In the genomic region with DNA sequence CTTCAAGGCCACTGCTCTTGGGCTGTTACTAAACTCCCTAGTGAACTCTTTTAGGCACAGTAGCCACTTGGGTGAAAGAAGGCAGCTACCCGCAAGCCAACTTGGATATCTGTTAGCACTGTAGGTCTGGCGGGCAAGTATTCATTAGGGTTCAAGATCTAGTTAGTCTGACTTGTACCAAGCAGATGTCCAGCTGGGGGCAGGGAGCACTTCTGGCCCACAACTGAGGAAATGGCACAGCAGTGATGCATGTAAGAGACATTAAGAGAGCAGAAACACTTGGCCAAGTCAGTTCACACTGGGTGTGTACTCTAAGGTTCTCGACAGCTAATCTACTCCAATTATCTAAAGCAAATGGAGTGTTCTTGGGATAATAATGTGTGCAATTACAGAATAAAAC, we compare ENCODE assay signal across 20 cellular contexts.
"Had no signal": no experiment of that assay in that cellular context is flagged by ENCODE, and none has a peak within 500 bp of the region (broad histone marks: within the 10 kb centered on the region; RNA-seq: fewer than 3 reads in every experiment).

No MANE protein-coding gene starts in this region.

- H3K4me2 ChIP-seq: hepatocyte had no signal

- DNase-seq: activated CD4-positive, alpha-beta T cell treated with anti-CD3 and anti-CD28 coated beads for 4 hours; activated CD4-positive, alpha-beta T cell treated with anti-CD3 and anti-CD28 coated beads, Interleukin-2, amount 50 U/mL, for 48 hours; activated CD4-positive, CD25-positive, alpha-beta regulatory T cell; activated effector memory CD4-positive, alpha-beta T cell treated with Interleukin-2 at 50 U/mL for 16 hours; activated naive CD4-positive, alpha-beta T cell treated with anti-CD3 and anti-CD28 coated beads for 36 hours; activated naive CD8-positive, alpha-beta T cell treated with anti-CD3 and anti-CD28 coated beads, Interleukin-2, amount 10 ng/mL, durations not matched to agents 7 days and 5 days; activated T-cell treated with anti-CD3 and anti-CD28 coated beads, Interleukin-2, amount 50 U/mL, for 72 hours; amniotic stem cell; immature natural killer cell; kidney glomerular epithelial cell; left lung; natural killer cell; retina; sigmoid colon; stimulated activated CD4-positive, alpha-beta T cell treated with anti-CD3 and anti-CD28 coated beads, Interleukin-4, amount 100 ng/mL, for 4 hours; stimulated activated naive CD8-positive, alpha-beta T cell treated with anti-CD3 and anti-CD28 coated beads, Interleukin-15, Interleukin-2, amounts not matched to agents 100 U/mL and 50 U/mL, for 24 hours; T-cell had no signal

- H3K27ac ChIP-seq: epithelial cell of prostate, hepatocyte, left lung, sigmoid colon had no signal

- H3K4me3 ChIP-seq: hepatocyte, left lung, lung, sigmoid colon had no signal

- ATAC-seq: activated T-cell treated with anti-CD3 and anti-CD28 coated beads, Interleukin-2, amount 50 U/mL, for 72 hours; left lung; natural killer cell; stimulated activated naive CD8-positive, alpha-beta T cell treated with anti-CD3 and anti-CD28 coated beads, Interleukin-15, Interleukin-2, amounts not matched to agents 100 U/mL and 50 U/mL, for 24 hours; T-cell had no signal

- H3K9me3 ChIP-seq: left lung, sigmoid colon had no signal

- H3K36me3 ChIP-seq: left lung, sigmoid colon had no signal

- H3K4me1 ChIP-seq: left lung had no signal

- H3K79me2 ChIP-seq: hepatocyte had no signal

- H3K27me3 ChIP-seq: hepatocyte, left lung, sigmoid colon had no signal

- H2AFZ ChIP-seq: hepatocyte had no signal
